Comparison of ENCODE assay signal across 2 cellular contexts in genomic region chr7:91826377-91826776, GRCh38.
TF ChIP-seq lines count a peak whose summit lies in the region.

No MANE protein-coding gene starts in this region.

TF ChIP-seq in IMR-90, 13 proteins besides CTCF, POLR2A, EP300 and RAD21:
- TF ChIP-seq RCOR1 (IDR thresholded peaks at IDR 0.05; ENCODE audit: insufficient replicate concordance, low read length) (no peak), SMC3 (IDR thresholded peaks at IDR 0.05; ENCODE audit: low read depth, low read length) (no peak), MAFK (IDR thresholded peaks at IDR 0.05; ENCODE audit: low read depth, low read length) (no peak), BHLHE40 (IDR thresholded peaks at IDR 0.05; ENCODE audit: low read depth, low read length) (no peak), FOS (IDR thresholded peaks at IDR 0.05; ENCODE audit: low read depth, low read length) (no peak), RFX5 (IDR thresholded peaks at IDR 0.05; ENCODE audit: low read depth, low read length) (no peak), USF2 (IDR thresholded peaks at IDR 0.05; ENCODE audit: low read depth, low read length) (no peak), CHD1 (IDR thresholded peaks at IDR 0.05; ENCODE audit: low read depth, low read length) (no peak), NFE2L2 (IDR thresholded peaks at IDR 0.05; ENCODE audit: low read depth, low read length) (no peak), MAZ (IDR thresholded peaks at IDR 0.05; ENCODE audit: borderline replicate concordance, low read depth, low read length) (no peak), CEBPB (IDR thresholded peaks at IDR 0.05; ENCODE audit: low read depth, low read length) (no peak), MXI1 (IDR thresholded peaks at IDR 0.05; ENCODE audit: borderline replicate concordance, low read depth, low read length) (no peak), ELK1 (IDR thresholded peaks at IDR 0.05; ENCODE audit: borderline replicate concordance, low read depth, low read length) (no peak)

TF ChIP-seq in HepG2, 621 proteins besides CTCF, POLR2A, EP300 and RAD21:
- TF ChIP-seq FUBP1 (CRISPR knock-in tag; IDR thresholded peaks at IDR 0.05; ENCODE audit: borderline replicate concordance): no peak
- no peak for TF ChIP-seq ZNF503 (CRISPR knock-in tag; IDR thresholded peaks at IDR 0.05)
- no peak for TF ChIP-seq ATF7 (IDR thresholded peaks at IDR 0.05)
- TF ChIP-seq ATF7 (CRISPR knock-in tag; IDR thresholded peaks at IDR 0.05): no peak
- no peak for TF ChIP-seq HNRNPH1 (optimal IDR thresholded peaks at IDR 0.05; ENCODE audit: low read depth, low read length)
- no peak for TF ChIP-seq PHF21A (CRISPR knock-in tag; IDR thresholded peaks at IDR 0.05)
- no peak for TF ChIP-seq GATAD1 (CRISPR knock-in tag; IDR thresholded peaks at IDR 0.05)
- TF ChIP-seq RBFOX2 (IDR thresholded peaks at IDR 0.05; ENCODE audit: low read depth, low read length): no peak
- TF ChIP-seq MBNL3 (CRISPR knock-in tag; conservative IDR thresholded peaks at IDR 0.05): no peak
- TF ChIP-seq U2AF2 (IDR thresholded peaks at IDR 0.05; ENCODE audit: low read depth, low read length): no peak
- TF ChIP-seq ZFY (CRISPR knock-in tag; IDR thresholded peaks at IDR 0.05): no peak
TF ChIP-seq in HepG2: peak in this region for 0.
